22 cellular contexts compared by ENCODE assay signal in the genomic region with DNA sequence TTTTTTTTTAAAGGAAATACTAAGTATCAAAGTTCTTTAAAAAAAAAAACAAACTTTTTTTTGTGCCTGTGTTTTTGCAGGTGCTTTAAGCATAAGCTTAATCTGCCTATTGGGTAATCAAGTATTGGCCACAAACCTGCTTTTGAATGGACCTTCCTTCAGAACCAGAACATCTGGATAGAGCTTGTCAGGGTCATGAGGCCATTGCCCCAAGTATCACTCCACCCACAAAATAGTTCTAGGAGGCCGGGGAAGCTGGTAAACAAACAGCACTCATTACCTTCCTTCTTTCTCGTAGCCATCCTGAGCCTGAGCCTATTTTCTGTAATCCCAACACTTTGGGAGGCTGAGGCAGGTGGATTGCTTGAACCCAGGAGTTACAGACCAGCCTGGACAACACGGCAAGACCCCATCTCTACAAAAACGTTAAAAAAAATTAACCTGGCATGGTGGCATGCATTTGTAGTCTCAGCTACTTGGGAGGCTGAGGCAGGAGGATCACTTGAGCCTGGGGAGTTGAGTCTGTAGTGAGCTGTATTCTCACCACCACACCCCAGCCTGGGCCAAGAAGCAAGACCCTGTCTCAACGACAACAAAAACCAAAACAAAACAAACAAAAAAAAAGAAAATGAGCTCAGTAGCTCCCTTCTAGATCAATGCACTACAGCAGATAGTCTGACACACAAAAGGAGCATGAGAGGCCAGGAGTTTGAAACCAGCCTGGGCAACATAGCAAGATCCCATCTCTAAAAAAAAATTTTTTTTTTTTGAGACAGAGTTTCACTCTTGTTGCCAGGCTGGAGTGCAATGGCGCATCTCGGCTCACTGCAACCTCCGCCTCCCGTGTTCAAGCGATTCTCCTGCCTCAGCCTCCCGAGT.
"Had no signal": no experiment of that assay in that cellular context is flagged by ENCODE, and none has a peak within 500 bp of the region (broad histone marks: within the 10 kb centered on the region; RNA-seq: fewer than 3 reads in every experiment).

No MANE protein-coding gene starts in this region.

- H3K4me3 ChIP-seq: SJCRH30 had no signal

- H3K4me2 ChIP-seq: KMS-11 had no signal

- H3K36me3 ChIP-seq: SJCRH30 had no signal

- DNase-seq: IMR-90, Kasumi-1, MM.1S, MV-4-11, NCI-H1048, NCI-H1105, NCI-H1417, NCI-H1436 treated with DMSO at 0.1 percent for 48 hours, NCI-H1694, NCI-H187 treated with DMSO at 0.1 percent for 48 hours, NCI-H2081 treated with DMSO at 0.1 percent for 48 hours, NCI-H2171, NCI-H446, NCI-H510A, NCI-H524 treated with DMSO at 0.1 percent for 48 hours, NCI-H69, NCI-H774, SHP77 treated with DMSO at 0.1 percent for 48 hours, SJCRH30 had no signal

- ATAC-seq: Right ventricle myocardium inferior, SK-N-SH treated with all-trans-retinoic acid at 6 μM for 48 hours had no signal

- H3K27ac ChIP-seq: KMS-11, SJCRH30 had no signal

- H3K9ac ChIP-seq: KMS-11 had no signal

- H3K9me3 ChIP-seq: SJCRH30 had no signal

- H3K27me3 ChIP-seq: SJCRH30 had no signal
